Comparison of ENCODE assay signal across 9 cellular contexts in genomic region chr21:34882719-34883131, GRCh38.
DNase-seq lines count a peak whose midpoint lies in the region; ATAC-seq lines count a peak whose summit lies in the region.
"Had no signal": no experiment of that assay in that cellular context is flagged by ENCODE, and none has a peak within 500 bp of the region (broad histone marks: within the 10 kb centered on the region; RNA-seq: fewer than 3 reads in every experiment).

No MANE protein-coding gene starts in this region.

- intact Hi-C loops in activated T-helper 1 cell treated with anti-CD3 and anti-CD28 coated beads, Interleukin-12 subunit alpha, Interleukin-12 subunit beta, Interleukin-2, Interleukin-4 antibody, amounts not matched to agents 30 ng/mL and 10 ng/mL and 1 ng/mL, durations not matched to agents 14 hours and 24 hours and 36 hours (cut with micrococcal nuclease) = loop anchor here (2.0 to 5.0 kb wide), 2 partner anchors 16 to 190 kb away; no protein-coding TSS in a partner anchor

- DNase-seq in EH (ENCODE audit: low read depth) = peak; percentile 34
- no peak for DNase-seq in activated T-helper 1 cell treated with anti-CD3 and anti-CD28 coated beads, Interleukin-12 subunit alpha, Interleukin-12 subunit beta, Interleukin-2, Interleukin-4 antibody, amounts not matched to agents 30 ng/mL and 10 ng/mL and 1 ng/mL, durations not matched to agents 14 hours and 24 hours and 36 hours (ENCODE audit: low spot score)
- no peak for DNase-seq in NCI-H2227 treated with DMSO at 0.1 percent for 48 hours (lab: John Stamatoyannopoulos, UW)
- no peak for DNase-seq in DMS114 treated with DMSO at 0.1 percent for 48 hours (lab: John Stamatoyannopoulos, UW; ENCODE audit: unreplicated experiment)

- H3K27me3 Mint-ChIP-seq in activated T-helper 1 cell treated with anti-CD3 and anti-CD28 coated beads, Interleukin-12 subunit alpha, Interleukin-12 subunit beta, Interleukin-2, Interleukin-4 antibody, amounts not matched to agents 30 ng/mL and 10 ng/mL and 1 ng/mL, durations not matched to agents 14 hours and 24 hours and 36 hours (ENCODE audit: insufficient read depth) = no peaks in the 10 kb centered on the region

- H3K4me3 ChIP-seq in mucosa of rectum (ENCODE audit: low read length in 2 of 2) = peak overlapping the region in 1 of 2 donors; percentile 34

- H3K27ac Mint-ChIP-seq in activated T-helper 1 cell treated with anti-CD3 and anti-CD28 coated beads, Interleukin-12 subunit alpha, Interleukin-12 subunit beta, Interleukin-2, Interleukin-4 antibody, amounts not matched to agents 30 ng/mL and 10 ng/mL and 1 ng/mL, durations not matched to agents 14 hours and 24 hours and 36 hours = peak overlapping the region; percentile 36

- peaks cover 63% of the 10 kb centered on the region for H3K36me3 Mint-ChIP-seq in activated T-helper 1 cell treated with anti-CD3 and anti-CD28 coated beads, Interleukin-12 subunit alpha, Interleukin-12 subunit beta, Interleukin-2, Interleukin-4 antibody, amounts not matched to agents 30 ng/mL and 10 ng/mL and 1 ng/mL, durations not matched to agents 14 hours and 24 hours and 36 hours (ENCODE audit: low read depth)

- no peaks in the 10 kb centered on the region for H3K9me3 ChIP-seq in mucosa of rectum (ENCODE audit: control insufficient read depth in 2 of 2, low read length in 2 of 2)

- ATAC-seq in HG03095 (IDR thresholded peaks at IDR 0.05; ENCODE audit: unreplicated experiment) (peak; percentile 50), HG02973 (IDR thresholded peaks at IDR 0.05; ENCODE audit: unreplicated experiment) (no peak), GM19035 (IDR thresholded peaks at IDR 0.05; ENCODE audit: unreplicated experiment) (no peak)

- peak overlapping the region in 1 of 2 donors; percentile 96 for H3K9ac ChIP-seq in mucosa of rectum (ENCODE audit: low read depth in 1 of 2, low read length in 2 of 2)

- peaks cover 77% of the 10 kb centered on the region for H3K4me1 Mint-ChIP-seq in activated T-helper 1 cell treated with anti-CD3 and anti-CD28 coated beads, Interleukin-12 subunit alpha, Interleukin-12 subunit beta, Interleukin-2, Interleukin-4 antibody, amounts not matched to agents 30 ng/mL and 10 ng/mL and 1 ng/mL, durations not matched to agents 14 hours and 24 hours and 36 hours (ENCODE audit: low read depth)

- H3K36me3 ChIP-seq in mucosa of rectum (ENCODE audit: control insufficient read depth in 2 of 2, insufficient read depth in 2 of 2, low read length in 2 of 2) = peaks cover 0 to 4% of the 10 kb centered on the region in 2 donors

- H3K4me1 ChIP-seq in mucosa of rectum (ENCODE audit: control insufficient read depth in 2 of 2, insufficient read depth in 2 of 2, low read length in 2 of 2) = peaks cover 2 to 30% of the 10 kb centered on the region in 2 donors

- H3K4me3 Mint-ChIP-seq in activated T-helper 1 cell treated with anti-CD3 and anti-CD28 coated beads, Interleukin-12 subunit alpha, Interleukin-12 subunit beta, Interleukin-2, Interleukin-4 antibody, amounts not matched to agents 30 ng/mL and 10 ng/mL and 1 ng/mL, durations not matched to agents 14 hours and 24 hours and 36 hours = peak overlapping the region; percentile 67
- H3K4me3 Mint-ChIP-seq: neural crest cell had no signal

- no peaks in the 10 kb centered on the region for H3K9me3 Mint-ChIP-seq in activated T-helper 1 cell treated with anti-CD3 and anti-CD28 coated beads, Interleukin-12 subunit alpha, Interleukin-12 subunit beta, Interleukin-2, Interleukin-4 antibody, amounts not matched to agents 30 ng/mL and 10 ng/mL and 1 ng/mL, durations not matched to agents 14 hours and 24 hours and 36 hours
- H3K9me3 Mint-ChIP-seq: neural crest cell had no signal

- no peaks in the 10 kb centered on the region for H3K27me3 ChIP-seq in mucosa of rectum (ENCODE audit: control insufficient read depth in 2 of 2, insufficient read depth in 2 of 2, low read length in 2 of 2)

- H3K27ac ChIP-seq in mucosa of rectum (ENCODE audit: low read depth in 2 of 2, low read length in 2 of 2) = peak overlapping the region; percentile 11 to 27
